Comparison of ENCODE assay signal across 1 cellular context in the genomic region with DNA sequence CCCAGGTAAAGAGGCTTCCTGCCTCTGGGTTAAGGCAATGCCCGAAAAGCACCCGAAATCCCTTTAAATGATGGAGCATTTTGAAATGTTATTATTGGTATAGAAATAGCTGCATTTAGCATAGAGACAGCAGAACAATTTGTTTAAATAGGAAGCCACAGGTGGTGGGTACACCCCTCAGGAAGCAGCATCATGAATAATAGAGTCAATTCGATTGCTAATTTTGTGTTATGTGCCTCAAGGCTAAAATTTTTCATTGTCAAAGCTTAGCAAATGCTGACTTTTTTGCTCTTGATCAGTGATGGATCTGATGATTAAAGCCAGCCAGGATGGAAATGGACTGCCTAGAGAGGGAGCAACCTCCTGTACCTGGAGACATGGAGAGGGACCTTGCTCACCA.
TF ChIP-seq lines count a peak whose summit lies in the region.

No MANE protein-coding gene starts in this region.

TF ChIP-seq in H1, 55 proteins besides CTCF, POLR2A, EP300 and RAD21:
- TF ChIP-seq HDAC2 (IDR thresholded peaks at IDR 0.05; ENCODE audit: borderline replicate concordance in 1 of 2, low read depth in 2 of 2, low read length in 2 of 2) = no peak
- TF ChIP-seq KDM1A (IDR thresholded peaks at IDR 0.05; ENCODE audit: borderline replicate concordance, low read length) = no peak
- no peak for TF ChIP-seq NRF1 (IDR thresholded peaks at IDR 0.05; ENCODE audit: low read depth, low read length)
- no peak for TF ChIP-seq CHD1 (IDR thresholded peaks at IDR 0.05; ENCODE audit: low read depth, low read length)
- TF ChIP-seq RXRA (IDR thresholded peaks at IDR 0.05; ENCODE audit: insufficient read depth, low read depth, low read length) = no peak
- TF ChIP-seq POU5F1 (IDR thresholded peaks at IDR 0.05; ENCODE audit: low read depth, low read length) = no peak
- TF ChIP-seq SIRT6 (IDR thresholded peaks at IDR 0.05; ENCODE audit: low read length) = no peak
- no peak for TF ChIP-seq SP4 (IDR thresholded peaks at IDR 0.05; ENCODE audit: low read length)
- TF ChIP-seq SRF (IDR thresholded peaks at IDR 0.05; ENCODE audit: low read depth, low read length) = no peak
- no peak for TF ChIP-seq HDAC6 (IDR thresholded peaks at IDR 0.05; ENCODE audit: low read depth, low read length)
- TF ChIP-seq KDM4A (IDR thresholded peaks at IDR 0.05; ENCODE audit: low read depth, low read length, severe bottlenecking) = no peak
- no peak for TF ChIP-seq SP1 (IDR thresholded peaks at IDR 0.05; ENCODE audit: low read depth, low read length)
- TF ChIP-seq TAF1 (IDR thresholded peaks at IDR 0.05; ENCODE audit: low read depth, low read length) = no peak
- no peak for TF ChIP-seq TAF7 (optimal IDR thresholded peaks at IDR 0.05; ENCODE audit: borderline replicate concordance, low read depth, low read length)
- TF ChIP-seq GTF2F1 (IDR thresholded peaks at IDR 0.05; ENCODE audit: borderline replicate concordance, low read depth, low read length) = no peak
- no peak for TF ChIP-seq BRCA1 (IDR thresholded peaks at IDR 0.05; ENCODE audit: low read depth, low read length)
- TF ChIP-seq SUZ12 (IDR thresholded peaks at IDR 0.05; ENCODE audit: low read length) = no peak
TF ChIP-seq in H1: peak in this region for 0.
